Comparison of ENCODE assay signal across 9 cellular contexts in genomic region chr4:48483777-48484493, GRCh38. TPM values are rescaled to one million over a fixed set of nuclear protein-coding genes. Genes with fewer than 3 reads are reported as not detected.
DNase-seq lines count a peak whose midpoint lies in the region; ATAC-seq and TF ChIP-seq lines count a peak whose summit lies in the region.
"Had no signal": no experiment of that assay in that cellular context is flagged by ENCODE, and none has a peak within 500 bp of the region (broad histone marks: within the 10 kb centered on the region; RNA-seq: fewer than 3 reads in every experiment).

No MANE protein-coding gene starts in this region.

- peak overlapping the region; percentile 73 for H3K9ac ChIP-seq in HUES6 (ENCODE audit: low read length)

- no peak overlapping the region for H3K27ac ChIP-seq in CD4-positive, CD25-positive, alpha-beta regulatory T cell (ENCODE audit: insufficient read depth, low read length, poor library complexity, severe bottlenecking)
- no peak overlapping the region for H3K27ac ChIP-seq in HUES6 (ENCODE audit: low read depth, low read length)

- no peaks in the 10 kb centered on the region for H3K36me3 Mint-ChIP-seq in CD4-positive, CD25-positive, alpha-beta regulatory T cell
- H3K36me3 Mint-ChIP-seq in chondrocyte (ENCODE audit: low read depth), result peaks cover 4% of the 10 kb centered on the region
- H3K36me3 Mint-ChIP-seq in naive thymus-derived CD8-positive, alpha-beta T cell, result peaks cover 0 to 5% (median 4%) of the 10 kb centered on the region in 3 donors

- POLR2A ChIA-PET in naive thymus-derived CD8-positive, alpha-beta T cell (lab: Charles Lee), result no interaction called here

- peak in 1 of 2 donors; percentile 32 for ATAC-seq in CD4-positive, CD25-positive, alpha-beta regulatory T cell (ENCODE audit: low read depth in 2 of 2)
- ATAC-seq in naive thymus-derived CD8-positive, alpha-beta T cell, result peak; percentile 59 to 68
- ATAC-seq in GM21526 (IDR thresholded peaks at IDR 0.05; ENCODE audit: low FRiP score, unreplicated experiment), result no peak
- ATAC-seq in HG02885 (IDR thresholded peaks at IDR 0.05; ENCODE audit: poor library complexity, unreplicated experiment), result no peak

- H3K27me3 ChIP-seq in CD4-positive, CD25-positive, alpha-beta regulatory T cell (ENCODE audit: control insufficient read depth, insufficient read depth, low read length), result peaks cover 60% of the 10 kb centered on the region
- H3K27me3 ChIP-seq in HUES6 (ENCODE audit: control insufficient read depth, insufficient read depth, low read length), result peaks cover 68% of the 10 kb centered on the region

- peaks cover 0 to 19% (median 2%) of the 10 kb centered on the region in 4 donors for H3K4me1 Mint-ChIP-seq in CD4-positive, CD25-positive, alpha-beta regulatory T cell
- H3K4me1 Mint-ChIP-seq in chondrocyte (ENCODE audit: low read depth), result peaks cover 3% of the 10 kb centered on the region
- H3K4me1 Mint-ChIP-seq in naive thymus-derived CD8-positive, alpha-beta T cell, result peaks cover 10 to 20% (median 17%) of the 10 kb centered on the region in 4 donors

- DNase-seq in CD4-positive, CD25-positive, alpha-beta regulatory T cell, result no peak
- DNase-seq in chondrocyte (ENCODE audit: low spot score) (no peak), kidney glomerular epithelial cell (lab: John Stamatoyannopoulos, UW) (no peak), NOMO-1 treated with dmso at 0.1 percent for 144 hours (lab: John Stamatoyannopoulos, UW; ENCODE audit: unreplicated experiment) (no peak)
- DNase-seq in naive thymus-derived CD8-positive, alpha-beta T cell, result peak in 1 of 10 donors; percentile 8
- DNase-seq: NCI-H446 treated with DMSO at 0.1 percent for 48 hours had no signal

- H3K27me3 Mint-ChIP-seq in CD4-positive, CD25-positive, alpha-beta regulatory T cell, result peaks cover 76% of the 10 kb centered on the region
- H3K27me3 Mint-ChIP-seq in chondrocyte (ENCODE audit: low read depth), result peaks cover 54% of the 10 kb centered on the region
- peaks cover 51 to 78% (median 64%) of the 10 kb centered on the region in 5 donors for H3K27me3 Mint-ChIP-seq in naive thymus-derived CD8-positive, alpha-beta T cell

- H3K9me3 Mint-ChIP-seq in CD4-positive, CD25-positive, alpha-beta regulatory T cell, result peaks cover 0 to 7% (median 0%) of the 10 kb centered on the region in 7 donors
- no peaks in the 10 kb centered on the region for H3K9me3 Mint-ChIP-seq in chondrocyte (ENCODE audit: low read depth)
- no peaks in the 10 kb centered on the region for H3K9me3 Mint-ChIP-seq in naive thymus-derived CD8-positive, alpha-beta T cell

- TF ChIP-seq CTCF in chondrocyte (IDR thresholded peaks at IDR 0.05), result no peak

- H3K4me1 ChIP-seq in CD4-positive, CD25-positive, alpha-beta regulatory T cell (ENCODE audit: control insufficient read depth, insufficient read depth, low read length, poor library complexity, severe bottlenecking), result peaks cover 16% of the 10 kb centered on the region
- H3K4me1 ChIP-seq in HUES6 (ENCODE audit: control insufficient read depth, insufficient read depth, low read length), result peaks cover 6% of the 10 kb centered on the region; the same call in 1 of the 2 replicates

- peak overlapping the region; percentile 4 to 75 (median 46) for H3K4me3 Mint-ChIP-seq in CD4-positive, CD25-positive, alpha-beta regulatory T cell
- peak overlapping the region; percentile 46 for H3K4me3 Mint-ChIP-seq in chondrocyte (ENCODE audit: unreplicated experiment)
- peak overlapping the region; percentile 60 to 83 (median 76) for H3K4me3 Mint-ChIP-seq in naive thymus-derived CD8-positive, alpha-beta T cell

- no peaks in the 10 kb centered on the region for H3K36me3 ChIP-seq in CD4-positive, CD25-positive, alpha-beta regulatory T cell (ENCODE audit: control insufficient read depth, insufficient read depth, low read length)
- no peaks in the 10 kb centered on the region for H3K36me3 ChIP-seq in HUES6 (ENCODE audit: control insufficient read depth, insufficient read depth, low read length)

- H3K27ac Mint-ChIP-seq in CD4-positive, CD25-positive, alpha-beta regulatory T cell, result no peak overlapping the region
- no peak overlapping the region for H3K27ac Mint-ChIP-seq in chondrocyte (ENCODE audit: unreplicated experiment)
- H3K27ac Mint-ChIP-seq in naive thymus-derived CD8-positive, alpha-beta T cell, result peak overlapping the region in 3 of 10 donors; percentile 7 to 83 (median 60)

- H3K4me3 ChIP-seq in CD4-positive, CD25-positive, alpha-beta regulatory T cell (ENCODE audit: low read depth, low read length), result no peak overlapping the region
- peak overlapping the region; percentile 63 for H3K4me3 ChIP-seq in HUES6 (ENCODE audit: low read depth, low read length)

- H3K9me3 ChIP-seq in CD4-positive, CD25-positive, alpha-beta regulatory T cell (ENCODE audit: control insufficient read depth in 2 of 2, low read length in 2 of 2), result no peaks in the 10 kb centered on the region
- no peaks in the 10 kb centered on the region for H3K9me3 ChIP-seq in HUES6 (ENCODE audit: control insufficient read depth, insufficient read depth, low read depth, low read length)

RNA-seq across cellular contexts. Expression of gene SLC10A4, which starts 0.8 kb away (rescaled TPM):
- not detected for total RNA-seq in CD4-positive, CD25-positive, alpha-beta regulatory T cell
- polyA plus RNA-seq in CD4-positive, CD25-positive, alpha-beta regulatory T cell, result not detected
- 0.18 TPM in 1 of 3 replicates, not detected in the others for total RNA-seq in chondrocyte
- not detected for total RNA-seq in naive thymus-derived CD8-positive, alpha-beta T cell
- polyA plus RNA-seq in naive thymus-derived CD8-positive, alpha-beta T cell, result not detected

RNA-seq across cellular contexts. Expression of gene ZAR1, which starts 6.1 kb away (rescaled TPM):
- not detected for total RNA-seq in CD4-positive, CD25-positive, alpha-beta regulatory T cell
- polyA plus RNA-seq in CD4-positive, CD25-positive, alpha-beta regulatory T cell, result not detected
- total RNA-seq in chondrocyte, result not detected in 3 replicates
- total RNA-seq in naive thymus-derived CD8-positive, alpha-beta T cell, result not detected
- not detected for polyA plus RNA-seq in naive thymus-derived CD8-positive, alpha-beta T cell

Comparison
In these comparisons a context has a peak if more than half of its experiments do, and no peak if none do; other contexts are left out.
1. ATAC-seq: peak in naive thymus-derived CD8-positive, alpha-beta T cell (2 of 2); none in GM21526 (single experiment) and HG02885 (single experiment).
2. Peak in every context shown above with its lines, with median percentiles within 50 percentile points of each other: H3K4me3 Mint-ChIP-seq.